22 cellular contexts compared by ENCODE assay signal in the genomic region with DNA sequence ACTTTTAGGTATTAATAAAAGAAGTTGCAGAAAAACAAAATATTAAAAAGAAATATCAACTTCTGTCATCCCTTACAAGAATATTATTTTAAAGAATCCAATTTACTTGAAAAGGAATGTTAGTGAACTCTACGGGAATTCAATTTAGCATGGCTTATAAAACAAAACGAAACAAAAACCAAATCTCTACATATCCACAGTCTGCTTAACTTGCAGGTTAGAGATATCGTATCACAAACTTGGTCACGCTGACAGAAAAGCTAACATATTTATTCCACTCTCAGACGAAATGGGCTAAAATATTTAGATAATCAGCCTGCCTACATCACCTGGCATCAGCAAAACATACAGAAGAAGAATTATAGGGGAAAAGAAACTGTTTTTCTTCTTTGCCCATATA.
"Had no signal": no experiment of that assay in that cellular context is flagged by ENCODE, and none has a peak within 500 bp of the region (broad histone marks: within the 10 kb centered on the region; RNA-seq: fewer than 3 reads in every experiment).

No MANE protein-coding gene starts in this region.

- H3K27me3 Mint-ChIP-seq: dendritic cell treated with granulocyte-macrophage colony-stimulating factor and Interleukin-4, amounts not matched to agents 40 ng/mL and 50 ng/mL, for 4 days; effector memory CD8-positive, alpha-beta T cell; naive thymus-derived CD4-positive, alpha-beta T cell had no signal

- H2AFZ ChIP-seq: hepatocyte had no signal

- H3K27me3 ChIP-seq: esophagus muscularis mucosa, foreskin keratinocyte, hepatocyte, sigmoid colon, tibial nerve, upper lobe of right lung, vagina had no signal

- DNase-seq: effector memory CD8-positive, alpha-beta T cell; foreskin keratinocyte; kidney; left cardiac atrium; left ventricle myocardium superior; mesendoderm; naive thymus-derived CD4-positive, alpha-beta T cell; nephron progenitor cell; psoas muscle; retina; sigmoid colon; stimulated activated CD4-positive, alpha-beta T cell treated with anti-CD3 and anti-CD28 coated beads, Interleukin-12 subunit alpha, Interleukin-12 subunit beta, amount 100 ng/mL, for 4 hours; stimulated activated naive CD4-positive, alpha-beta T cell; upper lobe of right lung had no signal

- H3K36me3 Mint-ChIP-seq: naive thymus-derived CD4-positive, alpha-beta T cell had no signal

- FAIRE-seq: colon had no signal

- H3K4me2 ChIP-seq: hepatocyte had no signal

- H3K27ac Mint-ChIP-seq: dendritic cell treated with granulocyte-macrophage colony-stimulating factor and Interleukin-4, amounts not matched to agents 40 ng/mL and 50 ng/mL, for 4 days; effector memory CD8-positive, alpha-beta T cell; naive thymus-derived CD4-positive, alpha-beta T cell had no signal

- H3K79me2 ChIP-seq: hepatocyte had no signal

- H3K9me3 ChIP-seq: esophagus muscularis mucosa, psoas muscle, sigmoid colon, tibial nerve, upper lobe of right lung, vagina had no signal

- H3K4me1 ChIP-seq: psoas muscle, tibial nerve, upper lobe of right lung, vagina had no signal

- H3K4me3 Mint-ChIP-seq: dendritic cell treated with granulocyte-macrophage colony-stimulating factor and Interleukin-4, amounts not matched to agents 40 ng/mL and 50 ng/mL, for 4 days; effector memory CD8-positive, alpha-beta T cell; naive thymus-derived CD4-positive, alpha-beta T cell; nephron progenitor cell had no signal

- H3K9me3 Mint-ChIP-seq: dendritic cell treated with granulocyte-macrophage colony-stimulating factor and Interleukin-4, amounts not matched to agents 40 ng/mL and 50 ng/mL, for 4 days; effector memory CD8-positive, alpha-beta T cell; nephron progenitor cell had no signal

- H3K27ac ChIP-seq: epithelial cell of prostate, esophagus muscularis mucosa, foreskin keratinocyte, hepatocyte, psoas muscle, sigmoid colon, skin epidermis, tibial nerve, upper lobe of right lung, vagina had no signal

- H3K4me3 ChIP-seq: esophagus muscularis mucosa, hepatocyte, psoas muscle, sigmoid colon, skin epidermis, tibial nerve, upper lobe of right lung, vagina had no signal
